22 cellular contexts compared by ENCODE assay signal in the genomic region with DNA sequence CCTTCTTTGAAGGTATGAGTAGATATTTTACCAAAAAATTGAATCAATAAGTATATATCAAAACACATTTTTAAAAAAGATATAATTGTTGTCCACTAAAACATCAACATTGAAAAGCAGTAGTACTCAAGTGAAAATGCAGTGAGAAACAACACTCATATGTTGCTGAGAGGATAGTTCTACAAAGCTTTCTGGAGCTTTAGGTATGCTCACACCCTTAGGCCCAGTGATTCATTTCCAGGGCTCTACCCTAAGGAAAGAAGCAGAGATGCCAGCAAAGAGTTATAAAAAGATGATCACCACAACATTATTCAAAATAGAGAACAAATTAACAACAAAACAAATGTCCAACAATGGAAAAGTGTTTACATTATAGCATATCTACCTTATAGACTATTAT.
"Had no signal": no experiment of that assay in that cellular context is flagged by ENCODE, and none has a peak within 500 bp of the region (broad histone marks: within the 10 kb centered on the region; RNA-seq: fewer than 3 reads in every experiment).

No MANE protein-coding gene starts in this region.

- H3K36me3 ChIP-seq: colonic mucosa, esophagus muscularis mucosa, neutrophil, transverse colon, vagina had no signal

- H3K4me3 ChIP-seq: body of pancreas, colonic mucosa, esophagus muscularis mucosa, transverse colon, vagina had no signal

- H3K27ac Mint-ChIP-seq: activated CD4-positive, alpha-beta memory T cell treated with anti-CD3 and anti-CD28 coated beads, Interleukin-2, amount 10 ng/mL, durations not matched to agents 7 days and 5 days; activated naive CD4-positive, alpha-beta T cell treated with anti-CD3 and anti-CD28 coated beads, Interleukin-2, amount 50 U/mL, for 24 hours; natural killer cell had no signal

- H3K36me3 Mint-ChIP-seq: activated naive CD4-positive, alpha-beta T cell treated with anti-CD3 and anti-CD28 coated beads, Interleukin-2, amount 50 U/mL, for 24 hours; natural killer cell had no signal

- ATAC-seq: activated T-cell treated with anti-CD3 and anti-CD28 coated beads, Interleukin-2, amount 50 U/mL, for 4 hours; body of pancreas; natural killer cell had no signal

- H3K4me1 Mint-ChIP-seq: activated CD4-positive, alpha-beta memory T cell treated with anti-CD3 and anti-CD28 coated beads, Interleukin-2, amount 10 ng/mL, durations not matched to agents 7 days and 5 days; activated naive CD4-positive, alpha-beta T cell treated with anti-CD3 and anti-CD28 coated beads, Interleukin-2, amount 50 U/mL, for 24 hours; natural killer cell had no signal

- H3K27ac ChIP-seq: body of pancreas, colonic mucosa, esophagus muscularis mucosa, neutrophil, transverse colon, vagina had no signal

- DNase-seq: activated CD4-positive, alpha-beta memory T cell treated with anti-CD3 and anti-CD28 coated beads, Interleukin-2, amount 10 ng/mL, durations not matched to agents 7 days and 5 days; activated CD4-positive, CD25-positive, alpha-beta regulatory T cell treated with anti-CD3 and anti-CD28 coated beads, Interleukin-2, amount 50 U/mL, for 72 hours; activated effector memory CD4-positive, alpha-beta T cell treated with Interleukin-2 at 50 U/mL for 16 hours; activated T-cell treated with anti-CD3 and anti-CD28 coated beads, Interleukin-2, amount 50 U/mL, for 4 hours; amniotic stem cell; body of pancreas; central memory CD4-positive, alpha-beta T cell; colonic mucosa; foreskin melanocyte; head of caudate nucleus; mesendoderm; natural killer cell; retina; stimulated activated CD4-positive, alpha-beta T cell treated with anti-CD3 and anti-CD28 coated beads, Interleukin-2, amount 100 ng/mL, for 48 hours; stimulated activated naive CD4-positive, alpha-beta T cell treated with Interleukin-2 at 50 U/mL for 16 hours; substantia nigra; T1000; transverse colon had no signal

- H3K27me3 Mint-ChIP-seq: activated naive CD4-positive, alpha-beta T cell treated with anti-CD3 and anti-CD28 coated beads, Interleukin-2, amount 50 U/mL, for 24 hours had no signal

- H3K4me1 ChIP-seq: body of pancreas, colonic mucosa, esophagus muscularis mucosa, transverse colon, vagina had no signal

- H3K9me3 ChIP-seq: body of pancreas, colonic mucosa, esophagus muscularis mucosa, neutrophil, transverse colon, vagina had no signal

- H3K27me3 ChIP-seq: body of pancreas, colonic mucosa, esophagus muscularis mucosa, neutrophil, transverse colon, vagina had no signal

- H3K9me3 Mint-ChIP-seq: activated CD4-positive, alpha-beta memory T cell treated with anti-CD3 and anti-CD28 coated beads, Interleukin-2, amount 10 ng/mL, durations not matched to agents 7 days and 5 days; activated naive CD4-positive, alpha-beta T cell treated with anti-CD3 and anti-CD28 coated beads, Interleukin-2, amount 50 U/mL, for 24 hours had no signal

- H3K4me3 Mint-ChIP-seq: activated CD4-positive, alpha-beta memory T cell treated with anti-CD3 and anti-CD28 coated beads, Interleukin-2, amount 10 ng/mL, durations not matched to agents 7 days and 5 days; activated naive CD4-positive, alpha-beta T cell treated with anti-CD3 and anti-CD28 coated beads, Interleukin-2, amount 50 U/mL, for 24 hours; activated T-cell treated with anti-CD3 and anti-CD28 coated beads, Interleukin-2, amount 50 U/mL, for 4 hours; natural killer cell had no signal
